Comparison of ENCODE assay signal across 6 cellular contexts in genomic region chr16:31471241-31471874, GRCh38. TPM values are rescaled to one million over a fixed set of nuclear protein-coding genes. Genes with fewer than 3 reads are reported as not detected.
DNase-seq lines count a peak whose midpoint lies in the region; ATAC-seq and TF ChIP-seq lines count a peak whose summit lies in the region.

No MANE protein-coding gene starts in this region.

- H3K4me1 ChIP-seq in SJSA1 (replicated peaks): peaks cover 21% of the 10 kb centered on the region

- H3K27me3 Mint-ChIP-seq in activated naive CD4-positive, alpha-beta T cell treated with anti-CD3 and anti-CD28 coated beads, Interleukin-2, amount 10 ng/mL, durations not matched to agents 7 days and 5 days: peaks cover 62% of the 10 kb centered on the region

- H3K9me3 ChIP-seq in SJSA1 (replicated peaks): no peaks in the 10 kb centered on the region

- in situ Hi-C loops in G401 (cut with HindIII; ENCODE audit: low sequenced_read_pairs): no loop called here

- H3K9me3 Mint-ChIP-seq in stimulated activated effector memory CD8-positive, alpha-beta T cell treated with anti-CD3 and anti-CD28 coated beads, Interleukin-12 subunit alpha, Interleukin-12 subunit beta, amount 100 ng/mL, for 72 hours: no peaks in the 10 kb centered on the region
- H3K9me3 Mint-ChIP-seq in activated naive CD4-positive, alpha-beta T cell treated with anti-CD3 and anti-CD28 coated beads, Interleukin-2, amount 10 ng/mL, durations not matched to agents 7 days and 5 days: no peaks in the 10 kb centered on the region

- H3K4me3 ChIP-seq in SJSA1: peak overlapping the region; percentile 70
- peak overlapping the region; percentile 82 for H3K4me3 ChIP-seq in fibroblast of pulmonary artery (replicated peaks; ENCODE audit: low read depth, low read length)

- H3K27ac Mint-ChIP-seq in stimulated activated effector memory CD8-positive, alpha-beta T cell treated with anti-CD3 and anti-CD28 coated beads, Interleukin-12 subunit alpha, Interleukin-12 subunit beta, amount 100 ng/mL, for 72 hours: no peak overlapping the region
- no peak overlapping the region for H3K27ac Mint-ChIP-seq in activated naive CD4-positive, alpha-beta T cell treated with anti-CD3 and anti-CD28 coated beads, Interleukin-2, amount 10 ng/mL, durations not matched to agents 7 days and 5 days

- H3K4me1 Mint-ChIP-seq in stimulated activated effector memory CD8-positive, alpha-beta T cell treated with anti-CD3 and anti-CD28 coated beads, Interleukin-12 subunit alpha, Interleukin-12 subunit beta, amount 100 ng/mL, for 72 hours: peaks cover 21% of the 10 kb centered on the region
- peaks cover 32% of the 10 kb centered on the region for H3K4me1 Mint-ChIP-seq in activated naive CD4-positive, alpha-beta T cell treated with anti-CD3 and anti-CD28 coated beads, Interleukin-2, amount 10 ng/mL, durations not matched to agents 7 days and 5 days

- no peak for ATAC-seq in stimulated activated effector memory CD8-positive, alpha-beta T cell treated with anti-CD3 and anti-CD28 coated beads, Interleukin-12 subunit alpha, Interleukin-12 subunit beta, amount 100 ng/mL, for 72 hours

- H3K36me3 ChIP-seq in SJSA1: peaks cover 42% of the 10 kb centered on the region

- no peaks in the 10 kb centered on the region for H3K27me3 ChIP-seq in SJSA1 (replicated peaks)

- H3K27ac ChIP-seq in SJSA1: peak overlapping the region; percentile 92

- CTCF ChIA-PET in activated naive CD4-positive, alpha-beta T cell treated with anti-CD3 and anti-CD28 coated beads, Interleukin-2, amount 10 ng/mL, durations not matched to agents 7 days and 5 days (lab: Charles Lee): interaction anchor here (0.9 to 2.6 kb wide), 2 partner anchors 11 to 387 kb away, joined by 4 to 13 read pairs; partner anchors contain the start of gene ARMC5

- no peak for TF ChIP-seq CTCF in fibroblast of pulmonary artery (IDR thresholded peaks at IDR 0.05; ENCODE audit: low read length, missing control alignments)

- no peak for DNase-seq in SJSA1 (ENCODE audit: low read depth in 1 of 2, low spot score in 2 of 2)
- no peak for DNase-seq in fibroblast of pulmonary artery (ENCODE audit: low read depth)
- no peak for DNase-seq in stimulated activated effector memory CD8-positive, alpha-beta T cell treated with anti-CD3 and anti-CD28 coated beads, Interleukin-12 subunit alpha, Interleukin-12 subunit beta, amount 100 ng/mL, for 72 hours (ENCODE audit: low spot score in 2 of 2)
- DNase-seq in G401 (ENCODE audit: low spot score): no peak
- DNase-seq in GF-D8 (lab: John Stamatoyannopoulos, UW): no peak
- no peak for DNase-seq in activated naive CD4-positive, alpha-beta T cell treated with anti-CD3 and anti-CD28 coated beads, Interleukin-2, amount 10 ng/mL, durations not matched to agents 7 days and 5 days

- peaks cover 8% of the 10 kb centered on the region for H3K36me3 Mint-ChIP-seq in stimulated activated effector memory CD8-positive, alpha-beta T cell treated with anti-CD3 and anti-CD28 coated beads, Interleukin-12 subunit alpha, Interleukin-12 subunit beta, amount 100 ng/mL, for 72 hours
- peaks cover 10% of the 10 kb centered on the region for H3K36me3 Mint-ChIP-seq in activated naive CD4-positive, alpha-beta T cell treated with anti-CD3 and anti-CD28 coated beads, Interleukin-2, amount 10 ng/mL, durations not matched to agents 7 days and 5 days

- peak overlapping the region; percentile 62 for H3K4me3 Mint-ChIP-seq in stimulated activated effector memory CD8-positive, alpha-beta T cell treated with anti-CD3 and anti-CD28 coated beads, Interleukin-12 subunit alpha, Interleukin-12 subunit beta, amount 100 ng/mL, for 72 hours
- H3K4me3 Mint-ChIP-seq in activated naive CD4-positive, alpha-beta T cell treated with anti-CD3 and anti-CD28 coated beads, Interleukin-2, amount 10 ng/mL, durations not matched to agents 7 days and 5 days: no peak overlapping the region

RNA-seq across cellular contexts. Expression of gene TGFB1I1, which starts 0.6 kb away (rescaled TPM):
- total RNA-seq in SJSA1 (2014; rRNA removed; shearing (Covaris generic)): 66.3 and 90.1 TPM in 2 replicates
- 0.07 TPM in 1 of 2 replicates, not detected in the other for total RNA-seq in G401 (2014; rRNA removed; shearing (Covaris generic))

RNA-seq across cellular contexts. Expression of gene SLC5A2, which starts 11.6 kb away (rescaled TPM):
- total RNA-seq in SJSA1 (2014; rRNA removed; shearing (Covaris generic)): not detected in 2 replicates
- not detected in 2 replicates for total RNA-seq in G401 (2014; rRNA removed; shearing (Covaris generic))

RNA-seq across cellular contexts. Expression of gene ARMC5, which starts 12.1 kb away (rescaled TPM):
- 9.8 and 11.6 TPM in 2 replicates for total RNA-seq in SJSA1 (2014; rRNA removed; shearing (Covaris generic))
- total RNA-seq in G401 (2014; rRNA removed; shearing (Covaris generic)): 7.6 and 12.2 TPM in 2 replicates

RNA-seq across cellular contexts. Expression of gene ZNF843, which starts 28.8 kb away (rescaled TPM):
- 0.32 TPM in 1 of 2 replicates, not detected in the other for total RNA-seq in SJSA1 (2014; rRNA removed; shearing (Covaris generic))
- total RNA-seq in G401 (2014; rRNA removed; shearing (Covaris generic)): 0.03 and 0.55 TPM in 2 replicates

RNA-seq across cellular contexts. Expression of gene RUSF1, which starts 36.8 kb away (rescaled TPM):
- total RNA-seq in SJSA1 (2014; rRNA removed; shearing (Covaris generic)): 47.6 and 49.5 TPM in 2 replicates
- 22.6 and 32.1 TPM in 2 replicates for total RNA-seq in G401 (2014; rRNA removed; shearing (Covaris generic))

Comparison
In these comparisons a context has a peak if more than half of its experiments do, and no peak if none do; other contexts are left out.
1. RNA of gene TGFB1I1, which starts 0.6 kb away (total RNA-seq): 66.3 to 90.1 TPM in SJSA1; 0.07 TPM in G401; every median in the first group is over 10 times any median in the second.